In genomic region chr21:46634966-46635323, GRCh38 we compare ENCODE assay signal across 1 cellular context.
TF ChIP-seq lines count a peak whose summit lies in the region.

No MANE protein-coding gene starts in this region.

TF ChIP-seq in HEK293, 187 proteins besides CTCF, POLR2A, EP300 and RAD21 (continued from another document and continues in another):
- TF ChIP-seq ZNF843 (tag by site-specific recombination; IDR thresholded peaks at IDR 0.05) = no peak
- TF ChIP-seq ZNF707 (tag by site-specific recombination; IDR thresholded peaks at IDR 0.05) = no peak
- no peak for TF ChIP-seq TSHZ1 (tag by site-specific recombination; IDR thresholded peaks at IDR 0.05; ENCODE audit: borderline replicate concordance)
- no peak for TF ChIP-seq ZNF704 (tag by site-specific recombination; IDR thresholded peaks at IDR 0.05)
- peak; percentile 33; the same call in 1 of the 2 replicates for TF ChIP-seq ZNF324 (tag by site-specific recombination; IDR thresholded peaks at IDR 0.05)
- peak; percentile 48 for TF ChIP-seq ZNF692 (tag by site-specific recombination; IDR thresholded peaks at IDR 0.05)
- no peak for TF ChIP-seq ZNF549 (tag by site-specific recombination; IDR thresholded peaks at IDR 0.05)
- TF ChIP-seq ZNF24 (tag by site-specific recombination; IDR thresholded peaks at IDR 0.05) = 0 out of 2 replicates have a peak, but pooled peaks have one; percentile 66
- TF ChIP-seq HOXD13 (CRISPR knock-in tag; IDR thresholded peaks at IDR 0.05; ENCODE audit: borderline replicate concordance) = no peak
- TF ChIP-seq ZNF366 (tag by site-specific recombination; conservative IDR thresholded peaks at IDR 0.05) = peak; percentile 16
- peak; percentile 43; the same call in 1 of the 2 replicates for TF ChIP-seq IKZF3 (tag by site-specific recombination; IDR thresholded peaks at IDR 0.05)
- TF ChIP-seq ZSCAN5A (tag by site-specific recombination; IDR thresholded peaks at IDR 0.05) = peak; percentile 56; the same call in 1 of the 2 replicates
- no peak for TF ChIP-seq TRIM28 (IDR thresholded peaks at IDR 0.05; ENCODE audit: borderline replicate concordance, low read length)
- TF ChIP-seq ZNF558 (tag by site-specific recombination; IDR thresholded peaks at IDR 0.05) = peak; percentile 65; the same call in 1 of the 2 replicates
- no peak for TF ChIP-seq ZNF341 (tag by site-specific recombination; IDR thresholded peaks at IDR 0.05; ENCODE audit: low read depth)
- no peak for TF ChIP-seq ZNF521 (tag by site-specific recombination; IDR thresholded peaks at IDR 0.05)
- TF ChIP-seq ZSCAN16 (tag by site-specific recombination; IDR thresholded peaks at IDR 0.05) = no peak
- TF ChIP-seq YY1 (tag by site-specific recombination; IDR thresholded peaks at IDR 0.05) = peak; percentile 57
- TF ChIP-seq RBAK (tag by site-specific recombination; IDR thresholded peaks at IDR 0.05) = no peak
- no peak for TF ChIP-seq ZNF394 (tag by site-specific recombination; IDR thresholded peaks at IDR 0.05; ENCODE audit: borderline replicate concordance)
- TF ChIP-seq ZNF518A (tag by site-specific recombination; conservative IDR thresholded peaks at IDR 0.05; ENCODE audit: low read depth) = 0 out of 2 replicates have a peak, but pooled peaks have one; percentile 43
- no peak for TF ChIP-seq ZNF398 (tag by site-specific recombination; IDR thresholded peaks at IDR 0.05)
- TF ChIP-seq KLF16 (tag by site-specific recombination; IDR thresholded peaks at IDR 0.05) = no peak
- TF ChIP-seq INSM2 (tag by site-specific recombination; IDR thresholded peaks at IDR 0.05) = peak; percentile 29; the same call in 1 of the 2 replicates
- no peak for TF ChIP-seq YY2 (tag by site-specific recombination; IDR thresholded peaks at IDR 0.05)
- TF ChIP-seq PATZ1 (tag by site-specific recombination; IDR thresholded peaks at IDR 0.05) = peak; percentile 88
- 0 out of 2 replicates have a peak, but pooled peaks have one; percentile 22 for TF ChIP-seq ZNF561 (tag by site-specific recombination; IDR thresholded peaks at IDR 0.05; ENCODE audit: borderline replicate concordance)
- TF ChIP-seq ATF2 (tag by site-specific recombination; IDR thresholded peaks at IDR 0.05; ENCODE audit: low read depth) = peak; percentile 53
- no peak for TF ChIP-seq ZNF621 (tag by site-specific recombination; IDR thresholded peaks at IDR 0.05)
